In the genomic region with DNA sequence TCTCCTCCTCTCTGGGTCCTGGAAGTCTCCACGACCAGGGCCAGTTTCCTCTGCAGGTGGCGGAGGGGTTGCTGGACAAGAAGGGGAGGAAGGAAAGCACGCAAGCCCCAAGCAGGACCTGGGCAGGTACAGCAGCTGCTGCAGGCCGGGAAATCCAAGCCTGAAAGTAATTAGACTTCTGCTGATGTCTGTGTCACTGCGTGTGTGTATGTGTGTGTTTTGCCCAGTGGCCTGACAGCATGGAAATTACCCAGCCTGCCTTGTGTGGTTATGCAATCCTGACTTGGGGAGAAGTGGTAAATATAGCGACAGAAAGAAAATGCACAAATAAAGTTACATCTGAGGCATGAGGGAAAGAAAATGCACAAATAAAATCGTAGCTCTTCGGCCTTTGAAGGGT, we compare ENCODE assay signal across 15 cellular contexts.
DNase-seq lines count a peak whose midpoint lies in the region; ATAC-seq, FAIRE-seq and TF ChIP-seq lines count a peak whose summit lies in the region.
"Had no signal": no experiment of that assay in that cellular context is flagged by ENCODE, and none has a peak within 500 bp of the region (broad histone marks: within the 10 kb centered on the region; RNA-seq: fewer than 3 reads in every experiment).

No MANE protein-coding gene starts in this region.

- no peaks in the 10 kb centered on the region for H3K27me3 ChIP-seq in body of pancreas
- H3K27me3 ChIP-seq in layer of hippocampus (ENCODE audit: control insufficient read depth, insufficient read depth, low read length), result no peaks in the 10 kb centered on the region
- H3K27me3 ChIP-seq in breast epithelium, result no peaks in the 10 kb centered on the region
- H3K27me3 ChIP-seq in esophagus squamous epithelium, result no peaks in the 10 kb centered on the region
- H3K27me3 ChIP-seq: sigmoid colon, testis had no signal

- ATAC-seq in body of pancreas, result peak; percentile 77
- no peak for ATAC-seq in stimulated activated naive CD8-positive, alpha-beta T cell treated with anti-CD3 and anti-CD28 coated beads, Interleukin-15, Interleukin-2, amounts not matched to agents 100 U/mL and 50 U/mL, for 24 hours
- ATAC-seq: activated CD4-positive, alpha-beta T cell treated with anti-CD3 and anti-CD28 coated beads for 36 hours had no signal

- no peaks in the 10 kb centered on the region for H3K36me3 ChIP-seq in body of pancreas (replicated peaks in 1 of 2; ENCODE audit: insufficient read depth in 1 of 2, low read depth in 2 of 2)
- H3K36me3 ChIP-seq in breast epithelium, result no peaks in the 10 kb centered on the region
- no peaks in the 10 kb centered on the region for H3K36me3 ChIP-seq in esophagus squamous epithelium

- peak in 2 of 3 donors; percentile 43 to 47 for TF ChIP-seq POLR2A in body of pancreas (IDR thresholded peaks at IDR 0.05)
- TF ChIP-seq POLR2A in breast epithelium (IDR thresholded peaks at IDR 0.05), result no peak
- TF ChIP-seq POLR2A in esophagus squamous epithelium (IDR thresholded peaks at IDR 0.05), result no peak

- H3K4me1 ChIP-seq in body of pancreas (peaks cover 3% of the 10 kb centered on the region), breast epithelium (no peaks in the 10 kb centered on the region), esophagus squamous epithelium (no peaks in the 10 kb centered on the region)
- H3K4me1 ChIP-seq: sigmoid colon, testis had no signal

- FAIRE-seq in urothelium cell line (lab: Jason Lieb, UNC), result peak; percentile 44
- FAIRE-seq: GM12891 had no signal

- intact Hi-C loops in body of pancreas (cut with DNase I) (no loop called here), breast epithelium (cut with DNase I; ENCODE audit: low total_unique reads) (no loop called here), esophagus squamous epithelium (cut with DNase I) (no loop called here)

- H3K27ac ChIP-seq in body of pancreas (peak overlapping the region in 3 of 4 donors; percentile 6 to 51 (median 49)), layer of hippocampus (ENCODE audit: low read depth, low read length) (peak overlapping the region; percentile 73), breast epithelium (no peak overlapping the region), esophagus squamous epithelium (peak overlapping the region in 1 of 4 donors; percentile 1)
- H3K27ac ChIP-seq: testis had no signal

- TF ChIP-seq CTCF in body of pancreas (IDR thresholded peaks at IDR 0.05) (no peak), breast epithelium (IDR thresholded peaks at IDR 0.05) (no peak), esophagus squamous epithelium (IDR thresholded peaks at IDR 0.05) (no peak)

- 48 to 50% methylated on average over 8 of the region's 8 CpGs for WGBS in body of pancreas, 2 donors
- WGBS in esophagus squamous epithelium, 2 donors, result 59 to 64% methylated on average over 8 of the region's 8 CpGs

- H3K4me3 ChIP-seq in body of pancreas, result no peak overlapping the region
- no peak overlapping the region for H3K4me3 ChIP-seq in breast epithelium
- H3K4me3 ChIP-seq in esophagus squamous epithelium, result no peak overlapping the region
- H3K4me3 ChIP-seq: sigmoid colon, testis had no signal

- DNase-seq in SKM-1 treated with dmso at 0.1 percent for 144 hours (lab: John Stamatoyannopoulos, UW; ENCODE audit: unreplicated experiment) (peak; percentile 53), SKM-1 (lab: John Stamatoyannopoulos, UW; ENCODE audit: unreplicated experiment) (no peak), body of pancreas (peak; percentile 31 to 75 (median 60)), urothelium cell line (ENCODE audit: low spot score) (no peak), breast epithelium (ENCODE audit: low spot score in 2 of 2) (no peak), esophagus squamous epithelium (lab: John Stamatoyannopoulos, UW) (no peak)
- DNase-seq in stimulated activated naive CD8-positive, alpha-beta T cell treated with anti-CD3 and anti-CD28 coated beads, Interleukin-15, Interleukin-2, amounts not matched to agents 100 U/mL and 50 U/mL, for 24 hours, result no peak
- DNase-seq: activated CD4-positive, alpha-beta T cell treated with anti-CD3 and anti-CD28 coated beads for 36 hours; MM.1S; NCI-H510A; sigmoid colon; SW 1271; testis had no signal

- H3K9me3 ChIP-seq in body of pancreas (no peaks in the 10 kb centered on the region), breast epithelium (no peaks in the 10 kb centered on the region), esophagus squamous epithelium (no peaks in the 10 kb centered on the region)
- H3K9me3 ChIP-seq: sigmoid colon, testis had no signal

Comparison
In these comparisons a context has a peak if more than half of its experiments do, and no peak if none do; other contexts are left out.
1. DNase-seq: peak in SKM-1 treated with dmso at 0.1 percent for 144 hours (single experiment) and body of pancreas (4 of 4); none in SKM-1 (single experiment), urothelium cell line (single experiment), stimulated activated naive CD8-positive, alpha-beta T cell treated with anti-CD3 and anti-CD28 coated beads, Interleukin-15, Interleukin-2, amounts not matched to agents 100 U/mL and 50 U/mL, for 24 hours (single experiment), breast epithelium (0 of 2) and esophagus squamous epithelium (single experiment).
2. H3K27ac ChIP-seq: peak in body of pancreas (3 of 4) and layer of hippocampus (single experiment); none in breast epithelium (0 of 2).
3. POLR2A ChIP-seq: peak in body of pancreas (2 of 3); none in breast epithelium (single experiment) and esophagus squamous epithelium (0 of 4).